8 cellular contexts compared by ENCODE assay signal in the genomic region with DNA sequence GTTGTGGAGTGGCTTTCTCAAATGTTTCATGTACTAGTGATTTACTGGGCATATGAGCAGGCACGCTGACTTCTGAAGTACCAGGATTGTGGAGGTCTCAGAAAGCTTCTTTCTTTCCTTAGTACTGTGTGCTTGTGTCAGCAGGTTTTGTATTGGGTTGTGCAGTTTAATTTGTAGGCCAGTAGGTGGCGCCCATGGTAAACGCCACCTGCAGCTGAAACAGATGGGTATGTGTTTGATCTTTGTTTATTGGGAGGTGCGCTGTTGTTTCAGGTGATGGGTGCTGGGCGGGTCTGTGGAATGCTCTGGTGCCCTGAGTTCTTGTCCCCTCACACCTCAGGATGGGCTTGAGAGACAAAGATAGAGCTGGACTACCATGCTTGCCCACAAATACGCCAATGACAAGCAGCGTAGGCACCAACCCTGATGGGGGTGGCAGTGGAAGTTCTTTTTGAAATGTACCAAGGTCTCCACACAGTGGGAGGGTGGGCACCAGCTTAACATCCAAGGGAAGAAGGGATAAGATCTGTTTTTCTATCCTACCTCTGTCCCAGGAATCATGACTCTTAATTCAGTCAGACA.
DNase-seq lines count a peak whose midpoint lies in the region; ATAC-seq and TF ChIP-seq lines count a peak whose summit lies in the region.

No MANE protein-coding gene starts in this region.

- peak overlapping the region; percentile 84; the same call in 1 of the 2 replicates for H2AFZ ChIP-seq in OCI-LY3 (ENCODE audit: low read depth, low read length)
- H2AFZ ChIP-seq in parathyroid adenoma, result no peak overlapping the region

- no peak overlapping the region for H3K4me3 Mint-ChIP-seq in activated CD4-positive, alpha-beta T cell treated with anti-CD3 and anti-CD28 coated beads, Interleukin-2, amount 10 ng/mL, durations not matched to agents 24 days and 14 days

- H3K27ac Mint-ChIP-seq in activated CD4-positive, alpha-beta T cell treated with anti-CD3 and anti-CD28 coated beads, Interleukin-2, amount 10 ng/mL, durations not matched to agents 24 days and 14 days, result no peak overlapping the region

- H3K9ac ChIP-seq in OCI-LY3 (ENCODE audit: low read length), result no peak overlapping the region
- no peak overlapping the region for H3K9ac ChIP-seq in parathyroid adenoma

- H3K4me1 Mint-ChIP-seq in activated CD4-positive, alpha-beta T cell treated with anti-CD3 and anti-CD28 coated beads, Interleukin-2, amount 10 ng/mL, durations not matched to agents 24 days and 14 days, result no peaks in the 10 kb centered on the region

- no peak overlapping the region for H3K27ac ChIP-seq in OCI-LY3 (ENCODE audit: low read length)
- no peak overlapping the region for H3K27ac ChIP-seq in parathyroid adenoma

- no peaks in the 10 kb centered on the region for H3K36me3 Mint-ChIP-seq in activated CD4-positive, alpha-beta T cell treated with anti-CD3 and anti-CD28 coated beads, Interleukin-2, amount 10 ng/mL, durations not matched to agents 24 days and 14 days (ENCODE audit: low read depth)

- H3K4me1 ChIP-seq in OCI-LY3 (ENCODE audit: low read length), result no peaks in the 10 kb centered on the region
- H3K4me1 ChIP-seq in parathyroid adenoma, result no peaks in the 10 kb centered on the region

- H3K27me3 Mint-ChIP-seq in activated CD4-positive, alpha-beta T cell treated with anti-CD3 and anti-CD28 coated beads, Interleukin-2, amount 10 ng/mL, durations not matched to agents 24 days and 14 days, result no peaks in the 10 kb centered on the region

- H3K9me3 Mint-ChIP-seq in activated CD4-positive, alpha-beta T cell treated with anti-CD3 and anti-CD28 coated beads, Interleukin-2, amount 10 ng/mL, durations not matched to agents 24 days and 14 days, result no peaks in the 10 kb centered on the region

- intact Hi-C loops in activated CD4-positive, alpha-beta T cell treated with anti-CD3 and anti-CD28 coated beads, Interleukin-2, amount 10 ng/mL, durations not matched to agents 24 days and 14 days (cut with micrococcal nuclease), result no loop called here

- H3K4me3 ChIP-seq in OCI-LY3 (ENCODE audit: low read length) (no peak overlapping the region), epithelial cell of esophagus (ENCODE audit: low read length) (no peak overlapping the region), parathyroid adenoma (ENCODE audit: low read depth, low read length) (no peak overlapping the region)

- no peaks in the 10 kb centered on the region for H3K36me3 ChIP-seq in OCI-LY3 (replicated peaks; ENCODE audit: low read depth, low read length)
- H3K36me3 ChIP-seq in parathyroid adenoma (ENCODE audit: control insufficient read depth, insufficient read depth, low read length), result no peaks in the 10 kb centered on the region

- no peaks in the 10 kb centered on the region for H3K9me3 ChIP-seq in OCI-LY3 (ENCODE audit: insufficient read depth, low read length)
- H3K9me3 ChIP-seq in parathyroid adenoma (ENCODE audit: control insufficient read depth, low read length), result no peaks in the 10 kb centered on the region

- TF ChIP-seq CTCF in OCI-LY3 (IDR thresholded peaks at IDR 0.05; ENCODE audit: low read depth, low read length) (peak; percentile 72), epithelial cell of esophagus (IDR thresholded peaks at IDR 0.05; ENCODE audit: insufficient read depth, low read depth, low read length, missing control alignments) (peak; percentile 69), parathyroid adenoma (IDR thresholded peaks at IDR 0.05) (peak; percentile 52)

- H3K27me3 ChIP-seq in OCI-LY3 (ENCODE audit: low read depth, low read length), result no peaks in the 10 kb centered on the region
- no peaks in the 10 kb centered on the region for H3K27me3 ChIP-seq in parathyroid adenoma (ENCODE audit: control insufficient read depth, insufficient read depth, low read length)

- H3K79me2 ChIP-seq in OCI-LY3 (ENCODE audit: low read length) (no peaks in the 10 kb centered on the region), parathyroid adenoma (no peaks in the 10 kb centered on the region)

- peak; percentile 93 for ATAC-seq in GM21367 (IDR thresholded peaks at IDR 0.05; ENCODE audit: unreplicated experiment)
- peak; percentile 90 for ATAC-seq in HG03565 (IDR thresholded peaks at IDR 0.05; ENCODE audit: unreplicated experiment)
- no peak for ATAC-seq in GM19324 (IDR thresholded peaks at IDR 0.05; ENCODE audit: low FRiP score, unreplicated experiment)

- no peaks in the 10 kb centered on the region for H4K20me1 ChIP-seq in OCI-LY3 (ENCODE audit: insufficient read depth, low read length)

- DNase-seq in activated CD4-positive, alpha-beta T cell treated with anti-CD3 and anti-CD28 coated beads, Interleukin-2, amount 10 ng/mL, durations not matched to agents 24 days and 14 days, result peak; percentile 54
- DNase-seq in activated CD4-positive, alpha-beta T cell treated with anti-CD3 and anti-CD28 coated beads, Interleukin-2, amount 50 U/mL, for 48 hours, result no peak
- peak; percentile 57 for DNase-seq in epithelial cell of esophagus (ENCODE audit: low read depth)

- H3K4me2 ChIP-seq in OCI-LY3 (ENCODE audit: low read length) (peak overlapping the region; percentile 43), parathyroid adenoma (ENCODE audit: low read length) (no peak overlapping the region)

Comparison
In these comparisons a context has a peak if more than half of its experiments do, and no peak if none do; other contexts are left out.
1. DNase-seq: peak in activated CD4-positive, alpha-beta T cell treated with anti-CD3 and anti-CD28 coated beads, Interleukin-2, amount 10 ng/mL, durations not matched to agents 24 days and 14 days (single experiment) and epithelial cell of esophagus (single experiment); none in activated CD4-positive, alpha-beta T cell treated with anti-CD3 and anti-CD28 coated beads, Interleukin-2, amount 50 U/mL, for 48 hours (0 of 2).
2. Peak in every context shown above with its lines, with median percentiles within 50 percentile points of each other: CTCF ChIP-seq.